In genomic region chr4:168337550-168337940, GRCh38 we compare ENCODE assay signal across 18 cellular contexts.
"Had no signal": no experiment of that assay in that cellular context is flagged by ENCODE, and none has a peak within 500 bp of the region (broad histone marks: within the 10 kb centered on the region; RNA-seq: fewer than 3 reads in every experiment).

No MANE protein-coding gene starts in this region.

- H3K27ac ChIP-seq: heart right ventricle, neutrophil, SJCRH30, upper lobe of right lung had no signal

- ATAC-seq: activated CD8-positive, alpha-beta T cell treated with anti-CD3 and anti-CD28 coated beads, Interleukin-2, amount 10 ng/mL, durations not matched to agents 7 days and 5 days; activated naive CD4-positive, alpha-beta T cell treated with anti-CD3 and anti-CD28 coated beads, Interleukin-2, amount 50 U/mL, for 72 hours; esophagus mucosa; heart right ventricle; left lobe of liver; mucosa of descending colon; naive thymus-derived CD8-positive, alpha-beta T cell; right cardiac atrium; upper lobe of right lung had no signal

- H3K36me3 ChIP-seq: heart right ventricle, neutrophil, SJCRH30, upper lobe of right lung had no signal

- H3K27me3 ChIP-seq: heart right ventricle, neutrophil, SJCRH30, upper lobe of right lung had no signal

- H3K4me3 ChIP-seq: heart right ventricle, mucosa of descending colon, SJCRH30, upper lobe of right lung had no signal

- H3K4me1 ChIP-seq: heart right ventricle, upper lobe of right lung had no signal

- DNase-seq: activated B cell treated with CpG ODN at 0.5 μM for 24 hours; activated CD4-positive, alpha-beta T cell treated with anti-CD3 and anti-CD28 coated beads, Interleukin-2, amount 10 ng/mL, durations not matched to agents 24 days and 14 days; activated CD8-positive, alpha-beta memory T cell treated with anti-CD3 and anti-CD28 coated beads, Interleukin-2, amount 50 U/mL, for 4 hours; activated CD8-positive, alpha-beta T cell treated with anti-CD3 and anti-CD28 coated beads, Interleukin-2, amount 10 ng/mL, durations not matched to agents 7 days and 5 days; activated gamma-delta T cell; activated T-cell treated with anti-CD3 and anti-CD28 coated beads, Interleukin-2, amount 50 U/mL, for 48 hours; heart right ventricle; islet precursor cell; mucosa of descending colon; naive thymus-derived CD8-positive, alpha-beta T cell; right cardiac atrium; SJCRH30; SW 1271; upper lobe of right lung had no signal

- H3K9me3 ChIP-seq: mucosa of descending colon, neutrophil, SJCRH30, upper lobe of right lung had no signal
